Comparison of ENCODE assay signal across 17 cellular contexts in genomic region chr14:52802597-52802996, GRCh38. TPM values are rescaled to one million over a fixed set of nuclear protein-coding genes. Genes with fewer than 3 reads are reported as not detected.
A peak's percentile ranks its signal among the peaks of the same experiment; 100 is the strongest.
DNase-seq lines count a peak whose midpoint lies in the region; ATAC-seq and TF ChIP-seq lines count a peak whose summit lies in the region.
"Had no signal": no experiment of that assay in that cellular context is flagged by ENCODE, and none has a peak within 500 bp of the region (broad histone marks: within the 10 kb centered on the region; RNA-seq: fewer than 3 reads in every experiment).

No MANE protein-coding gene starts in this region.

- DNase-seq in AG04450 (ENCODE audit: low read depth, low spot score): peak; percentile 34
- DNase-seq in HPDE6-E6E7 (ENCODE audit: extremely low spot score): peak; percentile 14
- no peak for DNase-seq in ascending aorta (ENCODE audit: low spot score in 2 of 2)
- peak; percentile 50 for DNase-seq in iris pigment epithelial cell (ENCODE audit: low read depth)
- no peak for DNase-seq in NCI-H1092 treated with DMSO at 0.1 percent for 48 hours (lab: John Stamatoyannopoulos, UW)
- no peak for DNase-seq in stimulated activated CD4-positive, alpha-beta T cell treated with anti-CD3 and anti-CD28 coated beads, Interleukin-15, amount 100 ng/mL, for 24 hours
- DNase-seq: activated CD4-positive, alpha-beta T cell treated with anti-CD3 and anti-CD28 coated beads for 36 hours; activated T-cell treated with anti-CD3 and anti-CD28 coated beads, Interleukin-2, amount 50 U/mL, for 24 hours; adrenal gland; BE2C; dermis blood vessel endothelial cell; foreskin melanocyte; ovary; stimulated activated CD4-positive, alpha-beta T cell treated with anti-CD3 and anti-CD28 coated beads, Interleukin-12 subunit alpha, Interleukin-12 subunit beta, amount 100 ng/mL, for 4 hours; testis had no signal

- H3K36me3 ChIP-seq in ascending aorta: no peaks in the 10 kb centered on the region
- H3K36me3 ChIP-seq: adrenal gland, BE2C, ovary had no signal

- H3K27me3 ChIP-seq in AG04450 (ENCODE audit: control insufficient read depth, insufficient read depth, low read length): no peaks in the 10 kb centered on the region
- H3K27me3 ChIP-seq in ascending aorta: no peaks in the 10 kb centered on the region
- H3K27me3 ChIP-seq: adrenal gland, BE2C, ovary, testis had no signal

- POLR2A ChIA-PET in AG04450 (lab: Yijun Ruan, JAX): interaction anchor here (1.2 kb wide), 1 partner anchor 11 kb away, joined by 4 read pairs; the partner anchor contains the start of gene GNPNAT1

- no peak for TF ChIP-seq CTCF in AG04450 (IDR thresholded peaks at IDR 0.05; ENCODE audit: low read depth, low read length)
- no peak for TF ChIP-seq CTCF in ascending aorta (IDR thresholded peaks at IDR 0.05)

- H3K27ac ChIP-seq in AG04450 (ENCODE audit: low read depth, low read length) (peak overlapping the region; percentile 57), ascending aorta (peak overlapping the region; percentile 89 to 95)
- H3K27ac ChIP-seq: adrenal gland, ovary, testis had no signal

- H3K9me3 ChIP-seq in AG04450 (ENCODE audit: control insufficient read depth, insufficient read depth, low read length): no peaks in the 10 kb centered on the region; the same call in 1 of the 2 replicates
- H3K9me3 ChIP-seq in ascending aorta: no peaks in the 10 kb centered on the region
- H3K9me3 ChIP-seq: adrenal gland, BE2C, ovary, testis had no signal

- CTCF ChIA-PET in AG04450 (lab: Charles Lee): interaction anchor here (0.5 kb wide), 1 partner anchor 17 kb away, joined by 6 read pairs; no protein-coding TSS in a partner anchor

- H3K4me3 ChIP-seq in AG04450 (ENCODE audit: low read depth, low read length) (no peak overlapping the region), ascending aorta (no peak overlapping the region)
- H3K4me3 ChIP-seq: adrenal gland, ovary, testis had no signal

- intact Hi-C loops in ascending aorta (cut with DNase I): no loop called here

- peaks cover 3 to 17% of the 10 kb centered on the region in 2 donors for H3K4me1 ChIP-seq in ascending aorta
- H3K4me1 ChIP-seq: adrenal gland, BE2C, testis had no signal

- ATAC-seq in GM19467 (IDR thresholded peaks at IDR 0.05; ENCODE audit: unreplicated experiment) (no peak), HG03159 (IDR thresholded peaks at IDR 0.05; ENCODE audit: unreplicated experiment) (no peak)
- ATAC-seq: activated CD4-positive, alpha-beta T cell treated with anti-CD3 and anti-CD28 coated beads for 36 hours had no signal

RNA-seq across cellular contexts. Expression of gene GNPNAT1, which starts 11.2 kb away (rescaled TPM):
- polyA plus RNA-seq in AG04450 (2011; rRNA removed): 40.7 and 47.2 TPM in 2 replicates
- polyA minus RNA-seq in AG04450 (2011; rRNA and poly(A)+ RNA removed): 17.3 and 20.5 TPM in 2 replicates
- 39.9 TPM for total RNA-seq in ascending aorta

Comparison
In these comparisons a context has a peak if more than half of its experiments do, and no peak if none do; other contexts are left out.
1. DNase-seq: peak in AG04450 (single experiment), HPDE6-E6E7 (single experiment) and iris pigment epithelial cell (single experiment); none in ascending aorta (0 of 2), NCI-H1092 treated with DMSO at 0.1 percent for 48 hours (single experiment) and stimulated activated CD4-positive, alpha-beta T cell treated with anti-CD3 and anti-CD28 coated beads, Interleukin-15, amount 100 ng/mL, for 24 hours (single experiment).